8 cellular contexts compared by ENCODE assay signal in the genomic region with DNA sequence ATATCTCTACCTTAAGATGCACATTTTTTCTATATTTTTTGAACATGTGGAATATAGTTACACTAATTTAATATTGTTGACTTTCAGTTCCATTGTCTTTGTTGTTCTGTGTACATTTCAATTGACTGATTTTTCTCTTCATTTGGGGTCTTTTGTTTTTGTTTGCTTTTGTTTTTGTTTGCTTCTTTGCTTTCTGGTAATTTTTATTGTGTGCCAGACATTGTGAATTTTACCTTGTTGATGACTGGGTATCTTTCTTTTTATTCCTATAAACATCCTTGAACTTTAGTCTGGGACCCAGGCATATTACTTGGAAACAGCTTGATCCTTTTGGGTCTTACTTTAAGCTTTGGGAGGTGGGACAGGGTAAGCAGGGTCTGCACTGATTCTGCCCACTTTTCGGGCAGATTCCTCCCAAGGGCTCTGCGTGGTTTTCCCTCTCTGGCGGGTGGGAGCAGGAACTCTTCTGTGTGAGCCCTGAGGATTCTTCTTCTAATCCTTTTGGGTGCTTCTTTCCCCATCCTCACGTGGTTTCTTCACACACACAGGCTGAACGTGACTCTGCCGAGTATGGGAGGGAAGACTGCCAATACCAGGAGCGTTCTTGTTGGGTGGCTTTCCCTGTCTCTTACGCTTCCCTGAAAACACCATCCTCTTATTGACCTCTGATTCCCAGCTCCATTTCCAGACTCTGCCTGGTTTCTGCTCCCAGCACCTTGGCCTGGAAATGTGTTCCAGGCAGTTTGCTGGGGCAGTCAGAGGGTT.
A peak's percentile ranks its signal among the peaks of the same experiment; 100 is the strongest.
DNase-seq lines count a peak whose midpoint lies in the region; ATAC-seq and TF ChIP-seq lines count a peak whose summit lies in the region.

No MANE protein-coding gene starts in this region.

- H3K27ac Mint-ChIP-seq in glutamatergic neuron (ENCODE audit: unreplicated experiment): peak overlapping the region; percentile 88
- H3K27ac Mint-ChIP-seq in chondrocyte (ENCODE audit: unreplicated experiment): no peak overlapping the region

- peaks cover 84% of the 10 kb centered on the region for H3K4me1 Mint-ChIP-seq in activated T-cell treated with anti-CD3 and anti-CD28 coated beads, Interleukin-2, amount 50 U/mL, for 4 hours (ENCODE audit: low read depth)
- H3K4me1 Mint-ChIP-seq in glutamatergic neuron (ENCODE audit: low read depth, unreplicated experiment): peaks cover 68% of the 10 kb centered on the region
- H3K4me1 Mint-ChIP-seq in chondrocyte (ENCODE audit: low read depth): peaks cover 79% of the 10 kb centered on the region

- no peak for DNase-seq in activated T-cell treated with anti-CD3 and anti-CD28 coated beads, Interleukin-2, amount 50 U/mL, for 4 hours
- no peak for DNase-seq in activated T-cell treated with anti-CD3 and anti-CD28 coated beads, Interleukin-2, amount 50 U/mL, for 1 hour
- peak; percentile 23 for DNase-seq in SHP77 treated with DMSO at 0.1 percent for 48 hours (lab: John Stamatoyannopoulos, UW)
- no peak for DNase-seq in glutamatergic neuron
- DNase-seq in superior temporal gyrus (ENCODE audit: extremely low spot score): peak; percentile 19
- DNase-seq in chondrocyte (ENCODE audit: low spot score): no peak
- no peak for DNase-seq in activated effector memory CD4-positive, alpha-beta T cell treated with anti-CD3 and anti-CD28 coated beads, Interleukin-2, amount 50 U/mL, for 16 hours

- no peak for ATAC-seq in activated T-cell treated with anti-CD3 and anti-CD28 coated beads, Interleukin-2, amount 50 U/mL, for 4 hours
- ATAC-seq in HG02588 (IDR thresholded peaks at IDR 0.05; ENCODE audit: unreplicated experiment): no peak

- H3K27me3 Mint-ChIP-seq in activated T-cell treated with anti-CD3 and anti-CD28 coated beads, Interleukin-2, amount 50 U/mL, for 4 hours (ENCODE audit: low read depth): no peaks in the 10 kb centered on the region
- H3K27me3 Mint-ChIP-seq in glutamatergic neuron (ENCODE audit: unreplicated experiment) (peaks cover 10% of the 10 kb centered on the region), chondrocyte (ENCODE audit: low read depth) (no peaks in the 10 kb centered on the region)

- H3K36me3 Mint-ChIP-seq in activated T-cell treated with anti-CD3 and anti-CD28 coated beads, Interleukin-2, amount 50 U/mL, for 4 hours (ENCODE audit: insufficient read depth): no peaks in the 10 kb centered on the region
- no peaks in the 10 kb centered on the region for H3K36me3 Mint-ChIP-seq in glutamatergic neuron (ENCODE audit: unreplicated experiment)
- no peaks in the 10 kb centered on the region for H3K36me3 Mint-ChIP-seq in chondrocyte (ENCODE audit: low read depth)

- TF ChIP-seq CTCF in glutamatergic neuron (IDR thresholded peaks at IDR 0.05; ENCODE audit: partially characterized antibody, unreplicated experiment): no peak
- TF ChIP-seq CTCF in chondrocyte (IDR thresholded peaks at IDR 0.05): no peak

- peak overlapping the region; percentile 33 for H3K4me3 Mint-ChIP-seq in activated T-cell treated with anti-CD3 and anti-CD28 coated beads, Interleukin-2, amount 50 U/mL, for 4 hours
- H3K4me3 Mint-ChIP-seq in glutamatergic neuron (ENCODE audit: unreplicated experiment) (peak overlapping the region; percentile 55), chondrocyte (ENCODE audit: unreplicated experiment) (no peak overlapping the region)

- no peaks in the 10 kb centered on the region for H3K9me3 Mint-ChIP-seq in activated T-cell treated with anti-CD3 and anti-CD28 coated beads, Interleukin-2, amount 50 U/mL, for 4 hours
- H3K9me3 Mint-ChIP-seq in glutamatergic neuron (ENCODE audit: unreplicated experiment) (peaks cover 14% of the 10 kb centered on the region), chondrocyte (ENCODE audit: low read depth) (no peaks in the 10 kb centered on the region)

Comparison
In these comparisons a context has a peak if more than half of its experiments do, and no peak if none do; other contexts are left out.
1. DNase-seq: peak in SHP77 treated with DMSO at 0.1 percent for 48 hours (single experiment) and superior temporal gyrus (single experiment); none in activated T-cell treated with anti-CD3 and anti-CD28 coated beads, Interleukin-2, amount 50 U/mL, for 4 hours (single experiment), activated T-cell treated with anti-CD3 and anti-CD28 coated beads, Interleukin-2, amount 50 U/mL, for 1 hour (single experiment), glutamatergic neuron (single experiment), chondrocyte (single experiment) and activated effector memory CD4-positive, alpha-beta T cell treated with anti-CD3 and anti-CD28 coated beads, Interleukin-2, amount 50 U/mL, for 16 hours (single experiment).